ENCODE assay signal across 8 cellular contexts in the genomic region with DNA sequence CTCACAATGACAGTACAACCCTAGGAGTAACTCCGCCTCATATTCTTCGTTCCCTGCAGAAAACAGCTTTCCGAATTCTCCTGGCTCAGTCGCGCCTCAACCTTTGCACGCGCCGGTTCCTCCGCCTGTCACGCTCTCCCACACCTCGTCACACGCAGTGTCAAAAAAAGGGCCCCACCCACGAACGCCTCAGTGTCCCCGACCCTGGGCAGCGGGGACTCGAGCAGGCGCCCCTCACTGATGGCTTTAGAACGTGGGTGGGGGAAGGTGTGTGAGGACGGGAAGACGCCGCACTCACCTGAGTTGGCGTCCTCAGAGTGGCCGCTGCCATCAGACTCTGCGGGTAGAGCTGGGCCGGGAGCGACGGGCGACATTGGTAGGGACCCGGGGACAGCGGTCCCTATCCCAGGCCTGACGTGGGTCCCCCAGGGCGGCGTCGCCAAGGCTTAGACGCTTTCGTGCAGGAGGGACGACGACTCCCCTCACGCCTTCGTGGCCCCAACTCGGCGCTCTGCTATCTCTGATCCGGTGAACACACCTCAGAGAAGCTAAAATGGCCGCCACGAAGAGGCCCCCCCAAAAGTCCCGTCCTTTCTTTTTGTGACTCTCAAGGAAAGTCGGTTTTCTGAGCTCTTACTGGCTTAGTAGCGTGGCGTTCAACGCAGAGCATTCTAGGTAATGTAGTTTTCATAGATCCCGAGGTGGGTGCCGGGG. TPM values are rescaled to one million over a fixed set of nuclear protein-coding genes. Genes with fewer than 3 reads are reported as not detected.
DNase-seq lines count a peak whose midpoint lies in the region; ATAC-seq and TF ChIP-seq lines count a peak whose summit lies in the region.

A gene (minus strand): TSS at position 564 of the 714 bp plus-strand sequence. CDS start 233 bp downstream, at position 331.

- peak within 1 kb of the TSS; percentile 21 for H3K27ac ChIP-seq in OCI-LY3 (ENCODE audit: low read length)

- H3K9me3 Mint-ChIP-seq in brain: peaks cover 48 to 75% (median 57%) of the 10 kb centered on the region in 5 experiments

- H3K4me3 ChIP-seq in OCI-LY3 (ENCODE audit: low read length): peak within 1 kb of the TSS; percentile 83

- peak within 1 kb of the TSS; percentile 92 to 98 (median 97) for H3K27ac Mint-ChIP-seq in brain

- H3K36me3 ChIP-seq in OCI-LY3 (replicated peaks; ENCODE audit: low read depth, low read length): peaks cover 23% of the 10 kb centered on the region

- DNase-seq in AG08396 (ENCODE audit: low spot score): peak; percentile 63
- peak; percentile 86 for DNase-seq in iPS DF 19.7 (ENCODE audit: low read depth, low spot score)
- peak; percentile 78 for DNase-seq in putamen (ENCODE audit: low spot score)

- H3K27me3 Mint-ChIP-seq in brain: peaks cover 14% of the 10 kb centered on the region

- H3K4me1 Mint-ChIP-seq in brain: peaks cover 47% of the 10 kb centered on the region

- H2AFZ ChIP-seq in OCI-LY3 (ENCODE audit: low read depth, low read length): peak within 1 kb of the TSS; percentile 55

- peak within 1 kb of the TSS; percentile 68 for H3K9ac ChIP-seq in OCI-LY3 (ENCODE audit: low read length)

- H3K79me2 ChIP-seq in OCI-LY3 (ENCODE audit: low read length): peaks cover 24% of the 10 kb centered on the region

- TF ChIP-seq CTCF in OCI-LY3 (IDR thresholded peaks at IDR 0.05; ENCODE audit: low read depth, low read length) (no peak), brain (conservative IDR thresholded peaks at IDR 0.05) (no peak)

- no peaks in the 10 kb centered on the region for H3K9me3 ChIP-seq in OCI-LY3 (ENCODE audit: insufficient read depth, low read length)

- peaks cover 93% of the 10 kb centered on the region for H3K36me3 Mint-ChIP-seq in brain

- no peaks in the 10 kb centered on the region for H4K20me1 ChIP-seq in OCI-LY3 (ENCODE audit: insufficient read depth, low read length)

- H3K27me3 ChIP-seq in OCI-LY3 (ENCODE audit: low read depth, low read length): no peaks in the 10 kb centered on the region

- H3K4me2 ChIP-seq in OCI-LY3 (ENCODE audit: low read length): peak within 1 kb of the TSS; percentile 64

- ATAC-seq in HG02970 (IDR thresholded peaks at IDR 0.05; ENCODE audit: low FRiP score, unreplicated experiment) (no peak), HG02571 (IDR thresholded peaks at IDR 0.05; ENCODE audit: unreplicated experiment) (no peak), HG03175 (IDR thresholded peaks at IDR 0.05; ENCODE audit: unreplicated experiment) (no peak)

- peak within 1 kb of the TSS; percentile 91 to 98 (median 96) for H3K4me3 Mint-ChIP-seq in brain

- peaks cover 10% of the 10 kb centered on the region; the same call in 1 of the 2 replicates for H3K4me1 ChIP-seq in OCI-LY3 (ENCODE audit: low read length)

RNA-seq across cellular contexts. Expression of the gene that starts here (rescaled TPM):
- polyA plus RNA-seq in brain (ENCODE audit: insufficient read depth, low read depth, low replicate concordance): 0.51 TPM
